In genomic region chr16:68978303-68978954, GRCh38 we compare ENCODE assay signal across 1 cellular context.
TF ChIP-seq lines count a peak whose summit lies in the region.

No MANE protein-coding gene starts in this region.

TF ChIP-seq in H1, 55 proteins besides CTCF, POLR2A, EP300 and RAD21 (continued from another document):
- no peak for TF ChIP-seq TCF12 (IDR thresholded peaks at IDR 0.05; ENCODE audit: low read depth, low read length)
- TF ChIP-seq SAP30 (IDR thresholded peaks at IDR 0.05; ENCODE audit: insufficient read depth, insufficient replicate concordance, low read length) = no peak
- TF ChIP-seq SUZ12 (IDR thresholded peaks at IDR 0.05; ENCODE audit: low read length) = no peak
- no peak for TF ChIP-seq ATF3 (IDR thresholded peaks at IDR 0.05; ENCODE audit: insufficient read depth, low read depth, low read length)
- TF ChIP-seq ASH2L (IDR thresholded peaks at IDR 0.05; ENCODE audit: low read length) = no peak
- TF ChIP-seq RBBP5 (IDR thresholded peaks at IDR 0.05; ENCODE audit: borderline replicate concordance, low read depth, low read length) = no peak
